ENCODE assay signal across 8 cellular contexts in the genomic region with DNA sequence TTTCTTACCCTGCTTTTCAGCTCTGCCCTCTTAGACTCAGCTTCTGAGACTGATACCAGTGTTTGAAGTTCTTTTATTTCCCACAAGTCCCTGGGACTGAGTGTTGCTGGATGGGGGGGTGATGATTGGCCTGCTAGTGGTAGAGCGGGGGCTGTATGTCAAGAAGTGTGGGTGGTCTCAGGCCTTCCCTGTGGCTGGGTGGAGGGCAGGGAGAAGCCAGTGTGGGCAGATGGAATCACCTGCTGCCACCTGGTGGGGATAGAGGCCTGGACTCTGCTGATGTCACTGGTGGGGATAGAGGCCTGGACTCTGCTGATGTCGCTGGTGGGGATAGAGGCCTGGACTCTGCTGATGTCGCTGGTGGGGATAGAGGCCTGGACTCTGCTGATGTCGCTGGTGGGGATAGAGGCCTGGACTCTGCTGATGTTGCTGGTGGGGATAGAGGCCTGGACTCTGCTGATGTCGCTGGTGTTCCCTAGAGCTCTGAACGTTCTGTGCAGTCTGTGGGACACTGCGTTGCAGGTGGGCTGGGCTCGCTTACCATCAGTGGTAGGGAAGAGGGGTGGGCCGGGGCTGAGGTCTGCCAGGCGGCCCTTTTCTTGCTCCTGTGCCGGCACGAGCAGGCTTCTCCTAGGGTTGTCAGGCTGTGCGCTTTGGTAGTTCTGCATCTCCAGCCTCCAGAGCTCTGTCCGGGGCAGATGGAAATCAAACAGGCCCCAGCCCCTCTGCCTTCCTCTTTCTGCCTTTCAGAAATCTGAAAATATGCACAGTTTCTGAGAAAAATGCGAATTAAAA.
DNase-seq lines count a peak whose midpoint lies in the region; ATAC-seq and TF ChIP-seq lines count a peak whose summit lies in the region.

No MANE protein-coding gene starts in this region.

- no peaks in the 10 kb centered on the region for H3K27me3 Mint-ChIP-seq in activated CD8-positive, alpha-beta T cell treated with anti-CD3 and anti-CD28 coated beads for 36 hours

- intact Hi-C loops in Right ventricle myocardium inferior (cut with DNase I) (loop anchor here (2.0 to 10.0 kb wide), 4 partner anchors 64 to 502 kb away; a partner anchor contains a TSS), cardiac septum (cut with DNase I) (loop anchor here (5.0 kb wide), 2 partner anchors 64 to 149 kb away; no protein-coding TSS in a partner anchor)
- intact Hi-C loops in activated CD8-positive, alpha-beta T cell treated with anti-CD3 and anti-CD28 coated beads for 36 hours (cut with micrococcal nuclease), result loop anchor here (5.0 kb wide), 1 partner anchor 64 kb away; no protein-coding TSS in a partner anchor

- ATAC-seq in Right ventricle myocardium inferior, result peak; percentile 71
- ATAC-seq in activated CD8-positive, alpha-beta T cell treated with anti-CD3 and anti-CD28 coated beads for 36 hours, result peak; percentile 87

- no peak overlapping the region for H3K4me3 Mint-ChIP-seq in activated CD8-positive, alpha-beta T cell treated with anti-CD3 and anti-CD28 coated beads for 36 hours

- CTCF ChIA-PET in activated CD8-positive, alpha-beta T cell treated with anti-CD3 and anti-CD28 coated beads for 36 hours (lab: Charles Lee), result interaction anchor here (0.6 to 5.6 kb wide), 11 partner anchors 8 to 148 kb away, joined by 3 to 45 read pairs (median 4); no protein-coding TSS in a partner anchor

- H3K36me3 Mint-ChIP-seq in activated CD8-positive, alpha-beta T cell treated with anti-CD3 and anti-CD28 coated beads for 36 hours (ENCODE audit: low read depth), result peaks cover 6% of the 10 kb centered on the region

- peaks cover 20% of the 10 kb centered on the region for H3K4me1 Mint-ChIP-seq in activated CD8-positive, alpha-beta T cell treated with anti-CD3 and anti-CD28 coated beads for 36 hours (ENCODE audit: low read depth)

- no peak overlapping the region for H3K4me3 ChIP-seq in retinal pigment epithelial cell (ENCODE audit: low read length)

- TF ChIP-seq CTCF in activated CD8-positive, alpha-beta T cell treated with anti-CD3 and anti-CD28 coated beads for 36 hours (IDR thresholded peaks at IDR 0.05), result peak; percentile 52
- peak; percentile 63 for TF ChIP-seq CTCF in retinal pigment epithelial cell (conservative IDR thresholded peaks at IDR 0.05; ENCODE audit: low read depth, low read length)

- H3K9me3 Mint-ChIP-seq in activated CD8-positive, alpha-beta T cell treated with anti-CD3 and anti-CD28 coated beads for 36 hours, result no peaks in the 10 kb centered on the region

- DNase-seq in Right ventricle myocardium inferior (ENCODE audit: missing footprints) (no peak), cardiac septum (ENCODE audit: low spot score) (no peak), M059J (ENCODE audit: low read depth) (peak; percentile 12), fibroblast of peridontal ligament (ENCODE audit: extremely low read depth) (peak; percentile 29), retinal pigment epithelial cell (ENCODE audit: low read depth) (no peak), SKM-1 (lab: John Stamatoyannopoulos, UW; ENCODE audit: unreplicated experiment) (no peak), NCI-H446 treated with DMSO at 0.1 percent for 48 hours (lab: John Stamatoyannopoulos, UW) (no peak)
- DNase-seq in activated CD8-positive, alpha-beta T cell treated with anti-CD3 and anti-CD28 coated beads for 36 hours, result peak; percentile 71

- POLR2A ChIA-PET in activated CD8-positive, alpha-beta T cell treated with anti-CD3 and anti-CD28 coated beads for 36 hours (lab: Charles Lee), result interaction anchor here (0.6 kb wide), 1 partner anchor 448 kb away, joined by 3 read pairs; no protein-coding TSS in a partner anchor

- H3K27ac Mint-ChIP-seq in activated CD8-positive, alpha-beta T cell treated with anti-CD3 and anti-CD28 coated beads for 36 hours, result peak overlapping the region; percentile 16

Comparison
In these comparisons a context has a peak if more than half of its experiments do, and no peak if none do; other contexts are left out.
1. DNase-seq: peak in M059J (single experiment), activated CD8-positive, alpha-beta T cell treated with anti-CD3 and anti-CD28 coated beads for 36 hours (single experiment) and fibroblast of peridontal ligament (single experiment); none in Right ventricle myocardium inferior (single experiment), cardiac septum (single experiment), retinal pigment epithelial cell (single experiment), SKM-1 (single experiment) and NCI-H446 treated with DMSO at 0.1 percent for 48 hours (single experiment).